In genomic region chr6:139144490-139145085, GRCh38 we compare ENCODE assay signal across 13 cellular contexts. TPM values are rescaled to one million over a fixed set of nuclear protein-coding genes. Genes with fewer than 3 reads are reported as not detected.
DNase-seq lines count a peak whose midpoint lies in the region; ATAC-seq and TF ChIP-seq lines count a peak whose summit lies in the region.
"Had no signal": no experiment of that assay in that cellular context is flagged by ENCODE, and none has a peak within 500 bp of the region (broad histone marks: within the 10 kb centered on the region; RNA-seq: fewer than 3 reads in every experiment).

No MANE protein-coding gene starts in this region.

- CTCF ChIA-PET in activated CD8-positive, alpha-beta T cell treated with anti-CD3 and anti-CD28 coated beads for 36 hours (lab: Charles Lee) = interaction anchor here (0.9 to 4.6 kb wide), 9 partner anchors 7 to 75 kb away, joined by 3 to 16 read pairs (median 5); no protein-coding TSS in a partner anchor

- H2AFZ ChIP-seq in mesenchymal stem cell (ENCODE audit: low read depth, low read length) = no peak overlapping the region

- no peak overlapping the region for H2BK15ac ChIP-seq in mesenchymal stem cell (ENCODE audit: low read depth, poor library complexity, severe bottlenecking)

- H3K27me3 Mint-ChIP-seq in activated CD8-positive, alpha-beta T cell treated with anti-CD3 and anti-CD28 coated beads for 36 hours = no peaks in the 10 kb centered on the region

- no peak overlapping the region for H3K4me2 ChIP-seq in mesenchymal stem cell (ENCODE audit: low read length, poor library complexity, severe bottlenecking)

- H3K18ac ChIP-seq in mesenchymal stem cell (ENCODE audit: low read depth in 1 of 2, low read length in 2 of 2) = peak overlapping the region in 1 of 2 experiments; percentile 48

- intact Hi-C loops in activated CD8-positive, alpha-beta T cell treated with anti-CD3 and anti-CD28 coated beads for 36 hours (cut with micrococcal nuclease) = no loop called here

- H2BK5ac ChIP-seq in mesenchymal stem cell (ENCODE audit: low read depth, low read length, poor library complexity, severe bottlenecking) = no peak overlapping the region

- H3K79me1 ChIP-seq in mesenchymal stem cell (replicated peaks; ENCODE audit: low read length, poor library complexity, severe bottlenecking) = peaks cover 32% of the 10 kb centered on the region

- no peak overlapping the region for H3K9ac ChIP-seq in mesenchymal stem cell (ENCODE audit: low read length)

- H2BK12ac ChIP-seq in mesenchymal stem cell (ENCODE audit: low read length in 2 of 2) = no peak overlapping the region

- TF ChIP-seq CTCF in activated CD8-positive, alpha-beta T cell treated with anti-CD3 and anti-CD28 coated beads for 36 hours (IDR thresholded peaks at IDR 0.05) = no peak

- H3K4me1 ChIP-seq in mesenchymal stem cell (ENCODE audit: control insufficient read depth, insufficient read depth, low read depth, low read length) = no peaks in the 10 kb centered on the region

- no peaks in the 10 kb centered on the region for H3K9me3 ChIP-seq in mesenchymal stem cell (ENCODE audit: control insufficient read depth, low read length)
- H3K9me3 ChIP-seq: adrenal gland, tibial nerve had no signal

- POLR2A ChIA-PET in activated CD8-positive, alpha-beta T cell treated with anti-CD3 and anti-CD28 coated beads for 36 hours (lab: Charles Lee) = interaction anchor here (0.9 to 5.4 kb wide), 9 partner anchors 8 to 229 kb away, joined by 3 to 39 read pairs (median 16); partner anchors contain the start of genes ABRACL, CITED2, HECA and TXLNB

- no peak overlapping the region for H3K27ac ChIP-seq in mesenchymal stem cell (ENCODE audit: low read length, poor library complexity, severe bottlenecking)
- H3K27ac ChIP-seq: adrenal gland, tibial nerve had no signal

- no peak overlapping the region for H3K23ac ChIP-seq in mesenchymal stem cell (ENCODE audit: low read length in 2 of 2)

- no peak overlapping the region for H4K8ac ChIP-seq in mesenchymal stem cell (ENCODE audit: low read length)

- peak overlapping the region in 1 of 2 experiments; percentile 41 for H3K14ac ChIP-seq in mesenchymal stem cell (ENCODE audit: low read length in 2 of 2)

- ATAC-seq in activated CD8-positive, alpha-beta T cell treated with anti-CD3 and anti-CD28 coated beads for 36 hours = peak; percentile 40
- ATAC-seq in HG02852 (IDR thresholded peaks at IDR 0.05; ENCODE audit: unreplicated experiment) = no peak
- no peak for ATAC-seq in HG03520 (IDR thresholded peaks at IDR 0.05; ENCODE audit: unreplicated experiment)

- peaks cover 40% of the 10 kb centered on the region for H3K36me3 Mint-ChIP-seq in activated CD8-positive, alpha-beta T cell treated with anti-CD3 and anti-CD28 coated beads for 36 hours (ENCODE audit: low read depth)

- H3K9me3 Mint-ChIP-seq in activated CD8-positive, alpha-beta T cell treated with anti-CD3 and anti-CD28 coated beads for 36 hours = no peaks in the 10 kb centered on the region

- peak; percentile 30 for DNase-seq in stimulated activated naive CD4-positive, alpha-beta T cell treated with Interleukin-2 at 50 U/mL for 16 hours (lab: John Stamatoyannopoulos, UW)
- no peak for DNase-seq in stimulated activated naive CD4-positive, alpha-beta T cell (lab: John Stamatoyannopoulos, UW)
- peak; percentile 67 for DNase-seq in activated CD8-positive, alpha-beta T cell treated with anti-CD3 and anti-CD28 coated beads for 36 hours
- DNase-seq in mesenchymal stem cell (no peak), AML-193 (lab: John Stamatoyannopoulos, UW) (no peak), glomerular visceral epithelial cell (ENCODE audit: extremely low spot score) (no peak)
- DNase-seq: adrenal gland, C1 segment of cervical spinal cord, NCI-H2029 treated with DMSO at 0.1 percent for 48 hours, small intestine had no signal

- no peak overlapping the region for H3K4ac ChIP-seq in mesenchymal stem cell (ENCODE audit: low read depth in 1 of 2, low read length in 2 of 2)

- H2BK120ac ChIP-seq in mesenchymal stem cell (ENCODE audit: low read depth, low read length) = no peak overlapping the region

- H2AK5ac ChIP-seq in mesenchymal stem cell (ENCODE audit: low read length, severe bottlenecking) = no peak overlapping the region

- no peaks in the 10 kb centered on the region for H3K27me3 ChIP-seq in mesenchymal stem cell (ENCODE audit: control insufficient read depth in 1 of 2, insufficient read depth in 1 of 2, low read length in 2 of 2)
- H3K27me3 ChIP-seq: adrenal gland, tibial nerve had no signal

- no peak overlapping the region for H3K4me3 ChIP-seq in mesenchymal stem cell (ENCODE audit: insufficient read depth in 1 of 2, low read depth in 1 of 2, low read length in 2 of 2)
- H3K4me3 ChIP-seq: adrenal gland, tibial nerve had no signal

- H3K36me3 ChIP-seq in mesenchymal stem cell (ENCODE audit: control insufficient read depth in 1 of 2, insufficient read depth in 2 of 2, low read depth in 1 of 2, low read length in 2 of 2) = no peaks in the 10 kb centered on the region
- H3K36me3 ChIP-seq: adrenal gland, tibial nerve had no signal

- WGBS in mesenchymal stem cell = 98% methylated on average over 2 of the region's 4 CpGs

- peaks cover 88% of the 10 kb centered on the region for H3K4me1 Mint-ChIP-seq in activated CD8-positive, alpha-beta T cell treated with anti-CD3 and anti-CD28 coated beads for 36 hours (ENCODE audit: low read depth)

- peak overlapping the region; percentile 50 for H3K4me3 Mint-ChIP-seq in activated CD8-positive, alpha-beta T cell treated with anti-CD3 and anti-CD28 coated beads for 36 hours

- H4K91ac ChIP-seq in mesenchymal stem cell (ENCODE audit: low read length) = peak overlapping the region; percentile 20

- peak overlapping the region; percentile 89 for H3K27ac Mint-ChIP-seq in activated CD8-positive, alpha-beta T cell treated with anti-CD3 and anti-CD28 coated beads for 36 hours

RNA-seq across cellular contexts. Expression of gene HECA, which starts 9.7 kb away (rescaled TPM):
- 10 to 100 TPM; 45.4 to 47.1 TPM for total RNA-seq in activated CD8-positive, alpha-beta T cell treated with anti-CD3 and anti-CD28 coated beads for 36 hours
- 9.4 TPM for polyA plus RNA-seq in mesenchymal stem cell (2013, experiment 1 of 2)
- 9.6 TPM for polyA plus RNA-seq in mesenchymal stem cell (2013, experiment 2 of 2)

Comparison
In these comparisons a context has a peak if more than half of its experiments do, and no peak if none do; other contexts are left out.
1. DNase-seq: peak in stimulated activated naive CD4-positive, alpha-beta T cell treated with Interleukin-2 at 50 U/mL for 16 hours (single experiment) and activated CD8-positive, alpha-beta T cell treated with anti-CD3 and anti-CD28 coated beads for 36 hours (single experiment); none in stimulated activated naive CD4-positive, alpha-beta T cell (0 of 6), mesenchymal stem cell (single experiment), AML-193 (0 of 2) and glomerular visceral epithelial cell (single experiment).